ENCODE assay signal across 8 cellular contexts in the genomic region with DNA sequence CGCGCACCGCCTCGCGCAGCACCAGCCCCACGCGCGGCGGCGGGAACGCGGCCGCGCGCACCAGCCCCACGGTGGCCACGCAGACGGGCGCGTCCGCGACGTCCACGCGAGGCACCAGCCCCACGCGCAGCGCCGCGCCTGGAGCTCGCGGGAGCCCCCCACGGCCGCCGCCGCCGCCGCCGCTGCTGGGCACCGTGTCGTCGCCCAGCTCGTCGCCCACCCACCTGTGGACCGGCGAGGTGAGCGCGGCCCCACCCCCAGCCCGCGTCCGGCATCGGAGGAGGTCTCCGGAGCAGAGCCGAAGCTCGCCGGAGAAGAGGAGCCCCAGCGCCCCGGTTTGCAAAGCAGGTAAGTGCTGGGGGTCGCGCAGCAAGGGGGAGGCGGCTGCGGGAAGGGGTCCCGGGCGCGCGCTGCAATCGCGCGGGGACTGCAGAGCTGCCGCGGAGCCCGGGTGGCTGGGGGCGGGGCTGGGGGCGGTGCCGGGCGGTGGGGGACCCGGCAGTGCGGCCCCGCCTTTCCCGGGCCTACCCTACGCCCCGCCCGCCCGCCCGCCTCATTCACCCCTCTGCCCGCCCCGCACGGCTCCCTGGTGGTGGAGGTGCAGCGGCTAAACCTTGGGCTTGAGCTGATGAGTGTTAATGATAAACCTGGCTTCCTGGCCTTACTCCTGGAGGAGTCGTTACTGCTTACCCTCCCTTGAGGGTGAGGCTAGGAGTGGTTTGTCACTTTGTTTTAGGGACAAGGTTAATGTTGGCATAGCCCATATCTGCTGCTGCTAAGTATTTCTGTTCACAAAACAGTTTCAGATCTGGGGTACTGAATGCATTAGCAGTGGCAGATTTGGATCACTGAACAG. TPM values are rescaled to one million over a fixed set of nuclear protein-coding genes. Genes with fewer than 3 reads are reported as not detected.
DNase-seq lines count a peak whose midpoint lies in the region; ATAC-seq and TF ChIP-seq lines count a peak whose summit lies in the region.

No MANE protein-coding gene starts in this region.

- H3K27ac ChIP-seq in testis, result peak overlapping the region; percentile 79 to 97

- H3K27ac Mint-ChIP-seq in activated naive CD4-positive, alpha-beta T cell treated with anti-CD3 and anti-CD28 coated beads for 36 hours, result peak overlapping the region; percentile 99

- peak; percentile 80 for ATAC-seq in omental fat pad (ENCODE audit: low FRiP score)

- 0 to 1% methylated on average over 1 to 30 of the region's 90 CpGs for WGBS in testis, 2 donors

- H3K27me3 ChIP-seq in GM06990 (replicated peaks; ENCODE audit: control insufficient read depth, insufficient read depth, low read length) (no peaks in the 10 kb centered on the region), MG63 (no peaks in the 10 kb centered on the region), testis (no peaks in the 10 kb centered on the region)

- H3K4me3 Mint-ChIP-seq in activated naive CD4-positive, alpha-beta T cell treated with anti-CD3 and anti-CD28 coated beads for 36 hours, result peak overlapping the region; percentile 96

- DNase-seq in GM06990 (ENCODE audit: extremely low read depth, insufficient read length) (peak; percentile 82), HCEC 1CT (peak; percentile 69), MG63 (peak; percentile 75), SK-MEL-5 (ENCODE audit: low read depth, low spot score) (peak; percentile 65), germinal center (ENCODE audit: low spot score) (peak; percentile 96), omental fat pad (ENCODE audit: low spot score) (peak; percentile 37), testis (peak; percentile 80)
- DNase-seq in activated naive CD4-positive, alpha-beta T cell treated with anti-CD3 and anti-CD28 coated beads for 36 hours, result peak; percentile 89

- peak overlapping the region; percentile 94 for H3K4me3 ChIP-seq in GM06990 (replicated peaks; ENCODE audit: low read depth, low read length)
- H3K4me3 ChIP-seq in MG63, result peak overlapping the region; percentile 88
- H3K4me3 ChIP-seq in testis, result peak overlapping the region; percentile 92 to 97

- H3K9me3 ChIP-seq in MG63 (no peaks in the 10 kb centered on the region), testis (no peaks in the 10 kb centered on the region)

- no peaks in the 10 kb centered on the region for H3K36me3 Mint-ChIP-seq in activated naive CD4-positive, alpha-beta T cell treated with anti-CD3 and anti-CD28 coated beads for 36 hours (ENCODE audit: low read depth)

- peaks cover 13% of the 10 kb centered on the region for H3K4me1 ChIP-seq in testis

- no peaks in the 10 kb centered on the region for H3K9me3 Mint-ChIP-seq in activated naive CD4-positive, alpha-beta T cell treated with anti-CD3 and anti-CD28 coated beads for 36 hours

- TF ChIP-seq CTCF in GM06990 (IDR thresholded peaks at IDR 0.05; ENCODE audit: insufficient read depth, low read length, poor library complexity, severe bottlenecking) (no peak), omental fat pad (IDR thresholded peaks at IDR 0.05) (no peak), testis (IDR thresholded peaks at IDR 0.05) (no peak)

- in situ Hi-C loops in SK-MEL-5 (cut with HindIII; ENCODE audit: low pct_unique_long_range_greater_than_20kb, low sequenced_read_pairs), result no loop called here

- H3K4me1 Mint-ChIP-seq in activated naive CD4-positive, alpha-beta T cell treated with anti-CD3 and anti-CD28 coated beads for 36 hours (ENCODE audit: low read depth), result peaks cover 57% of the 10 kb centered on the region

- intact Hi-C loops in activated naive CD4-positive, alpha-beta T cell treated with anti-CD3 and anti-CD28 coated beads for 36 hours (cut with micrococcal nuclease), result loop anchor here (1.0 to 10.0 kb wide), 12 partner anchors 31 to 1518 kb away; a partner anchor contains a TSS
- intact Hi-C loops in testis (cut with DNase I; ENCODE audit: low total_unique reads), result no loop called here

- TF ChIP-seq POLR2A in testis (IDR thresholded peaks at IDR 0.05), result no peak

- CTCF ChIA-PET in activated naive CD4-positive, alpha-beta T cell treated with anti-CD3 and anti-CD28 coated beads for 36 hours (lab: Charles Lee), result interaction anchor here (0.8 to 5.2 kb wide), 5 partner anchors 8 to 132 kb away, joined by 3 to 21 read pairs (median 3); no protein-coding TSS in a partner anchor

- no peaks in the 10 kb centered on the region for H3K27me3 Mint-ChIP-seq in activated naive CD4-positive, alpha-beta T cell treated with anti-CD3 and anti-CD28 coated beads for 36 hours (ENCODE audit: low read depth)

- no peaks in the 10 kb centered on the region for H3K36me3 ChIP-seq in GM06990 (ENCODE audit: control insufficient read depth, insufficient read depth, low read length)
- no peaks in the 10 kb centered on the region for H3K36me3 ChIP-seq in MG63
- no peaks in the 10 kb centered on the region for H3K36me3 ChIP-seq in testis (ENCODE audit: low read depth, missing control alignments)

RNA-seq across cellular contexts. Expression of a gene that starts 0.9 kb away (rescaled TPM):
- total RNA-seq in MG63 (2014; rRNA removed; shearing (Covaris generic); ENCODE audit: low replicate concordance), result 0.40 and 1.2 TPM in 2 replicates
- total RNA-seq in SK-MEL-5 (2014; rRNA removed; shearing (Covaris generic)), result 2.4 and 3.7 TPM in 2 replicates
- polyA plus RNA-seq in SK-MEL-5 (2015; cell fraction: cytosol; rRNA removed), result 4.1 and 4.9 TPM in 2 replicates
- 1.6 and 3.1 TPM in 2 replicates for polyA plus RNA-seq in SK-MEL-5 (2015; cell fraction: nucleus; rRNA removed)
- total RNA-seq in activated naive CD4-positive, alpha-beta T cell treated with anti-CD3 and anti-CD28 coated beads for 36 hours, result 10 to 100 TPM; 12.3 to 14.2 TPM
- total RNA-seq in omental fat pad (10 to 100 TPM in 1 of 4 donors, 1 to 10 TPM in 3; 1.7 to 12.3 (median 5.8) TPM), testis (10 to 100 TPM; 28.0 to 34.7 TPM)
- 9.8 TPM for polyA plus RNA-seq in testis (ENCODE audit: insufficient read depth, low read depth, low replicate concordance)

Comparison
In these comparisons a context has a peak if more than half of its experiments do, and no peak if none do; other contexts are left out.
1. Peak in every context shown above with its lines: DNase-seq, ATAC-seq, H3K4me3 ChIP-seq and H3K27ac ChIP-seq.
2. DNase-seq: peak in every context shown above with its lines; median percentile 96 in germinal center; 89 in activated naive CD4-positive, alpha-beta T cell treated with anti-CD3 and anti-CD28 coated beads for 36 hours; 82 in GM06990; 80 in testis; 75 in MG63; 69 in HCEC 1CT; 65 in SK-MEL-5; 37 in omental fat pad.